In the genomic region with DNA sequence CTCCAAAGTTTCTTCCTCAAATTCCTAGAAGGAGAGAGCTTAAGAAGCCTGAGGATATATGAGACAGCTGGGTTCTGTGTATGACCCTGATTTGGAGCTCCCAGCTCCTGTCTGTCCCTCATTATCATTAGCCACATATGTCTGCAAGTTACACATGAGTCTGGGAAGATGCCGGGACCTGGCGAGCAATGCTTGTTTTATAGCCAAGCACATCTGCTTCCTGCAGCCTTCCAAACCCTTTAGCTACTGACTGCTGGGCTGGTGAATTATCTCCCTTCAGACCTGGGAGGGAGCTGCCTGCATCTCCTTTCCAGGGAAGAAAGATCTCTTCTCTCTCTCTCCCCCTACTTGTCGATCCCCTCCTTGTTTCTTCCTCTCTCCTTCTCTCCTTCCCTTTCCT, we compare ENCODE assay signal across 13 cellular contexts.
A peak's percentile ranks its signal among the peaks of the same experiment; 100 is the strongest.
DNase-seq lines count a peak whose midpoint lies in the region; ATAC-seq, FAIRE-seq and TF ChIP-seq lines count a peak whose summit lies in the region.
"Had no signal": no experiment of that assay in that cellular context is flagged by ENCODE, and none has a peak within 500 bp of the region (broad histone marks: within the 10 kb centered on the region; RNA-seq: fewer than 3 reads in every experiment).

No MANE protein-coding gene starts in this region.

- H3K79me1 ChIP-seq in mesendoderm (ENCODE audit: low read length) = no peaks in the 10 kb centered on the region

- H3K36me3 ChIP-seq in endothelial cell of umbilical vein (ENCODE audit: control insufficient read depth in 2 of 2, extremely low read depth in 1 of 2, insufficient read depth in 2 of 2, low read length in 2 of 2) (no peaks in the 10 kb centered on the region), mesendoderm (ENCODE audit: control insufficient read depth, insufficient read depth, low read length) (no peaks in the 10 kb centered on the region)
- H3K36me3 ChIP-seq: thoracic aorta had no signal

- H3K9me1 ChIP-seq in endothelial cell of umbilical vein (replicated peaks; ENCODE audit: control insufficient read depth, extremely low read depth, insufficient read depth, low read length) = no peaks in the 10 kb centered on the region

- TF ChIP-seq POLR2A in endothelial cell of umbilical vein (IDR thresholded peaks at IDR 0.05; ENCODE audit: low read depth, low read length) = no peak

- H2AK5ac ChIP-seq in mesendoderm (ENCODE audit: low read length) = no peak overlapping the region

- WGBS in mesendoderm (ENCODE audit: extremely low coverage, insufficient coverage, low lambda C conversion rate) = no CpG with 5 or more reads among the region's 3 CpGs

- H3K27ac ChIP-seq in endothelial cell of umbilical vein (ENCODE audit: insufficient read depth, low read depth, low read length) (no peak overlapping the region), mesendoderm (ENCODE audit: low read depth, low read length) (no peak overlapping the region)
- H3K27ac ChIP-seq: thoracic aorta had no signal

- no peak overlapping the region for H3K23ac ChIP-seq in mesendoderm (ENCODE audit: low read length)

- no peaks in the 10 kb centered on the region for H4K20me1 ChIP-seq in endothelial cell of umbilical vein (replicated peaks; ENCODE audit: control insufficient read depth, extremely low read depth, insufficient read depth, low read length)

- H3K36me3 Mint-ChIP-seq in activated naive CD4-positive, alpha-beta T cell treated with anti-CD3 and anti-CD28 coated beads, Interleukin-2, amount 50 U/mL, for 72 hours = no peaks in the 10 kb centered on the region

- no peak overlapping the region for H3K56ac ChIP-seq in mesendoderm (ENCODE audit: low read length)

- H3K9me3 Mint-ChIP-seq in activated naive CD4-positive, alpha-beta T cell treated with anti-CD3 and anti-CD28 coated beads, Interleukin-2, amount 50 U/mL, for 72 hours = peaks cover 0 to 4% of the 10 kb centered on the region in 2 donors

- H3K4me2 ChIP-seq in endothelial cell of umbilical vein (ENCODE audit: insufficient read depth, low read length) (no peak overlapping the region), mesendoderm (ENCODE audit: low read length) (no peak overlapping the region)

- H3K4me3 ChIP-seq in endothelial cell of umbilical vein (replicated peaks in 1 of 3; ENCODE audit: insufficient read depth in 1 of 3, low read depth in 1 of 3, low read length in 3 of 3) (no peak overlapping the region), mesendoderm (ENCODE audit: low read length) (no peak overlapping the region)
- H3K4me3 ChIP-seq: thoracic aorta had no signal

- dilution Hi-C loops in endothelial cell of umbilical vein (cut with MboI; ENCODE audit: extremely low pct_ligation_motif_present, low sequenced_read_pairs) = loop anchor here (25.0 kb wide), 1 partner anchor 547 kb away; a partner anchor contains a TSS

- no peak overlapping the region for H4K5ac ChIP-seq in mesendoderm (ENCODE audit: low read length)

- H3K27ac Mint-ChIP-seq in activated naive CD4-positive, alpha-beta T cell treated with anti-CD3 and anti-CD28 coated beads, Interleukin-2, amount 50 U/mL, for 72 hours = no peak overlapping the region

- TF ChIP-seq CTCF in endothelial cell of umbilical vein (IDR thresholded peaks at IDR 0.05; ENCODE audit: extremely low read depth in 1 of 2, insufficient read depth in 1 of 2, low read depth in 1 of 2, low read length in 2 of 2) = no peak

- no peak overlapping the region for H3K4ac ChIP-seq in mesendoderm (ENCODE audit: low read depth, low read length)

- no peak overlapping the region for H2AFZ ChIP-seq in endothelial cell of umbilical vein (ENCODE audit: low read depth, low read length)

- H3K18ac ChIP-seq in mesendoderm (ENCODE audit: low read length) = no peak overlapping the region

- H2BK120ac ChIP-seq in mesendoderm (ENCODE audit: low read depth, low read length) = no peak overlapping the region

- H3K27me3 ChIP-seq in endothelial cell of umbilical vein (ENCODE audit: control insufficient read depth in 2 of 2, insufficient read depth in 2 of 2, low read length in 2 of 2) = peaks cover 0 to 2% of the 10 kb centered on the region in 2 experiments
- no peaks in the 10 kb centered on the region for H3K27me3 ChIP-seq in mesendoderm (ENCODE audit: insufficient read depth, low read length, poor library complexity)

- peaks cover 25% of the 10 kb centered on the region for H3K4me1 ChIP-seq in endothelial cell of umbilical vein (ENCODE audit: control insufficient read depth, extremely low read depth, insufficient read depth, low read length)
- H3K4me1 ChIP-seq in mesendoderm (ENCODE audit: control insufficient read depth, low read depth, low read length) = peaks cover 5% of the 10 kb centered on the region

- POLR2A ChIA-PET in endothelial cell of umbilical vein (lab: Charles Lee) = interaction anchor here (0.9 kb wide), 1 partner anchor 16 kb away, joined by 3 read pairs; no protein-coding TSS in a partner anchor

- intact Hi-C loops in endothelial cell of umbilical vein (cut with micrococcal nuclease) = loop anchor here (2.0 to 10.0 kb wide), 2 partner anchors 15 to 529 kb away; no protein-coding TSS in a partner anchor

- H3K9ac ChIP-seq in endothelial cell of umbilical vein (replicated peaks; ENCODE audit: extremely low read depth, insufficient read depth, low read length) (no peak overlapping the region), mesendoderm (ENCODE audit: low read length) (no peak overlapping the region)

- no peaks in the 10 kb centered on the region for H3K9me3 ChIP-seq in endothelial cell of umbilical vein (replicated peaks; ENCODE audit: control insufficient read depth, insufficient read depth, low read length)
- H3K9me3 ChIP-seq: Caco-2, thoracic aorta had no signal

- H2BK5ac ChIP-seq in mesendoderm (ENCODE audit: low read length) = no peak overlapping the region

- CTCF ChIA-PET in endothelial cell of umbilical vein (lab: Charles Lee) = interaction anchor here (0.7 kb wide), 1 partner anchor 10 kb away, joined by 3 read pairs; no protein-coding TSS in a partner anchor

- ATAC-seq in activated naive CD4-positive, alpha-beta T cell treated with anti-CD3 and anti-CD28 coated beads, Interleukin-2, amount 50 U/mL, for 72 hours = no peak
- no peak for ATAC-seq in GM21515 (IDR thresholded peaks at IDR 0.05; ENCODE audit: unreplicated experiment)
- ATAC-seq: sciatic nerve had no signal

- no TSS peak for BruUV-seq in endothelial cell of umbilical vein (replicated peaks; lab: Mats Ljungman, UMichigan)

- no peaks in the 10 kb centered on the region for H3K79me2 ChIP-seq in endothelial cell of umbilical vein (ENCODE audit: control insufficient read depth, insufficient read depth, low read length)
- H3K79me2 ChIP-seq in mesendoderm (ENCODE audit: control insufficient read depth, insufficient read depth, low read length) = no peaks in the 10 kb centered on the region

- H2BK15ac ChIP-seq in mesendoderm (replicated peaks; ENCODE audit: low read depth) = no peak overlapping the region

- DNase-seq in DMS 273 treated with DMSO at 0.1 percent for 48 hours (lab: John Stamatoyannopoulos, UW) = peak; percentile 38
- DNase-seq in NCI-H446 (lab: John Stamatoyannopoulos, UW) = peak; percentile 42 to 83
- DNase-seq in endothelial cell of umbilical vein (ENCODE audit: low read depth, low spot score) = peak; percentile 49
- DNase-seq in mesendoderm = peak; percentile 25
- no peak for DNase-seq in GF-D8 (lab: John Stamatoyannopoulos, UW)
- no peak for DNase-seq in activated naive CD4-positive, alpha-beta T cell treated with anti-CD3 and anti-CD28 coated beads, Interleukin-2, amount 50 U/mL, for 72 hours (ENCODE audit: low spot score in 2 of 2)
- no peak for DNase-seq in effector CD8-positive, alpha-beta T cell (lab: John Stamatoyannopoulos, UW)
- DNase-seq: activated T-cell treated with anti-CD3 and anti-CD28 coated beads, Interleukin-2, amount 50 U/mL, for 1 hour; Caco-2; NCI-H526 had no signal

- FAIRE-seq in endothelial cell of umbilical vein (lab: Jason Lieb, UNC) = peak; percentile 12

- H4K8ac ChIP-seq in mesendoderm (ENCODE audit: low read depth, low read length) = no peak overlapping the region

TF ChIP-seq in endothelial cell of umbilical vein, 7 proteins besides CTCF, POLR2A, EP300 and RAD21:
- TF ChIP-seq GATA2 (IDR thresholded peaks at IDR 0.05; ENCODE audit: insufficient read depth, insufficient read length, low read depth, low read length) (no peak), FOS (IDR thresholded peaks at IDR 0.05; ENCODE audit: borderline replicate concordance, insufficient read depth, low read length) (no peak), MYC (IDR thresholded peaks at IDR 0.05; ENCODE audit: low read depth, low read length) (no peak), JUN (IDR thresholded peaks at IDR 0.05; ENCODE audit: borderline replicate concordance, insufficient read depth, insufficient read length, low read depth) (no peak)
- TF ChIP-seq, protein P1, sequence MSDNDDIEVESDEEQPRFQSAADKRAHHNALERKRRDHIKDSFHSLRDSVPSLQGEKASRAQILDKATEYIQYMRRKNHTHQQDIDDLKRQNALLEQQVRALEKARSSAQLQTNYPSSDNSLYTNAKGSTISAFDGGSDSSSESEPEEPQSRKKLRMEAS (IDR thresholded peaks at IDR 0.05; ENCODE audit: insufficient read depth, insufficient read length) = no peak

Comparison
In these comparisons a context has a peak if more than half of its experiments do, and no peak if none do; other contexts are left out.
1. DNase-seq: peak in DMS 273 treated with DMSO at 0.1 percent for 48 hours (single experiment), NCI-H446 (2 of 2), endothelial cell of umbilical vein (single experiment) and mesendoderm (single experiment); none in GF-D8 (single experiment), activated naive CD4-positive, alpha-beta T cell treated with anti-CD3 and anti-CD28 coated beads, Interleukin-2, amount 50 U/mL, for 72 hours (0 of 2) and effector CD8-positive, alpha-beta T cell (single experiment).